ENCODE assay signal across 8 cellular contexts in the genomic region with DNA sequence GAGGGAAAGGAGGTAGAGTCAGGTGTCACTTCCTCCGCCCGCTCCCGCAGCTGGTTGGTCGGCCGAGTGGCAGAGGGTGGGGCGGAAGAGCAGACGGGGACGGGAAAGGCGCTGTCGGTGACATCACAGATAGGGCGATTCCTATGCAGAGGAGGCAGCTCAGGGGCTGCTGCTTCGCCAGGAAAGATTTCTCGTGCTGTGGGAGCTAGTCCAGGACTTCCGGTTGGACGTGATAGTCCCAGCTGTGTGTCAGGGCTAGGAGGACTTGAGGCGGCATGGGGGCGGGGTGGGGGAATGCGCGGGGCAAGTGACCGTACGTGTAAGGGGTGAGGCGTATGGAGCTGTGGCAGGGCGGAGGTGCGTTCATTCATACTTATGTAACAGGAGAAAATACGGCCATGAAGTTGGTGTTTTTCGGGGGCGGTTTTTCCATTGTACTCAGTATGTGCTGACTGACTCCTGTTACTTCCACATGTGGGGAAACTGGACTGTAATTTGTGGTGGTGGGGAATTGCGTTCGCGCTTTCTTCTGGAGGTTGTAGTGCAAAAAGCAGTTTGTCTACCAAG.
A peak's percentile ranks its signal among the peaks of the same experiment; 100 is the strongest.
DNase-seq lines count a peak whose midpoint lies in the region; ATAC-seq and TF ChIP-seq lines count a peak whose summit lies in the region.
"Not testable (repeated sequence)": the region's sequence is repeated elsewhere in the genome, so short reads cannot be mapped to it uniquely, and the experiment has no call there.

No MANE protein-coding gene starts in this region.

- intact Hi-C loops in A673 (cut with micrococcal nuclease; ENCODE audit: unreplicated experiment), result not testable (repeated sequence)

- TF ChIP-seq CTCF in A673 (conservative IDR thresholded peaks at IDR 0.05; ENCODE audit: low read depth, low read length); coronary artery (IDR thresholded peaks at IDR 0.05): not testable (repeated sequence)

- H3K27me3 ChIP-seq in A673 (replicated peaks; ENCODE audit: insufficient read depth, low read depth, low read length, poor library complexity); NT2/D1 (ENCODE audit: insufficient read depth, insufficient read length): not testable (repeated sequence)

- POLR2A ChIA-PET in A673 (lab: Charles Lee; ENCODE audit: low non-redundant PET), result not testable (repeated sequence)

- CTCF ChIA-PET in A673 (lab: Charles Lee); activated CD8-positive, alpha-beta memory T cell treated with anti-CD3 and anti-CD28 coated beads, Interleukin-2, amount 10 ng/mL, durations not matched to agents 7 days and 5 days (lab: Charles Lee): not testable (repeated sequence)

- ATAC-seq in GM18907 (IDR thresholded peaks at IDR 0.05; ENCODE audit: unreplicated experiment) (peak; percentile 77), HG03060 (IDR thresholded peaks at IDR 0.05; ENCODE audit: low read depth, unreplicated experiment) (peak; percentile 71)
- peak; percentile 86 for ATAC-seq in activated CD8-positive, alpha-beta memory T cell treated with anti-CD3 and anti-CD28 coated beads, Interleukin-2, amount 10 ng/mL, durations not matched to agents 7 days and 5 days

- H3K4me3 ChIP-seq in A673 (ENCODE audit: low read depth, low read length, poor library complexity, severe bottlenecking) (peak overlapping the region; percentile 27), NT2/D1 (ENCODE audit: insufficient read length, low read depth) (peak overlapping the region; percentile 12), coronary artery (peak overlapping the region; percentile 62)

- not testable (repeated sequence) for H3K36me3 Mint-ChIP-seq in activated CD8-positive, alpha-beta memory T cell treated with anti-CD3 and anti-CD28 coated beads, Interleukin-2, amount 10 ng/mL, durations not matched to agents 7 days and 5 days

- H3K36me3 ChIP-seq in A673 (ENCODE audit: insufficient read depth, low read length, poor library complexity, severe bottlenecking); NT2/D1 (ENCODE audit: insufficient read depth, insufficient read length, low read length): not testable (repeated sequence)

- not testable (repeated sequence) for H3K9me3 ChIP-seq in A673 (ENCODE audit: low read depth, low read length, poor library complexity, severe bottlenecking); NT2/D1 (ENCODE audit: insufficient read depth, low read length)

- not testable (repeated sequence) for BruUV-seq in A673 (replicated peaks; lab: Mats Ljungman, UMichigan)

- H3K9ac ChIP-seq in NT2/D1 (ENCODE audit: insufficient read length, low read depth), result not testable (repeated sequence)

- H3K27ac ChIP-seq in A673 (ENCODE audit: low read depth, low read length, poor library complexity, severe bottlenecking) (peak overlapping the region; percentile 82), coronary artery (peak overlapping the region; percentile 69 to 81)

- peak overlapping the region; percentile 93 for H3K27ac Mint-ChIP-seq in activated CD8-positive, alpha-beta memory T cell treated with anti-CD3 and anti-CD28 coated beads, Interleukin-2, amount 10 ng/mL, durations not matched to agents 7 days and 5 days

- DNase-seq in A673 (ENCODE audit: low spot score), result peak; percentile 67
- peak; percentile 54 for DNase-seq in NT2/D1 (ENCODE audit: low read depth, low spot score)
- peak; percentile 83 for DNase-seq in activated CD8-positive, alpha-beta memory T cell treated with anti-CD3 and anti-CD28 coated beads, Interleukin-2, amount 10 ng/mL, durations not matched to agents 7 days and 5 days
- DNase-seq in coronary artery (ENCODE audit: low spot score), result peak; percentile 76
- DNase-seq in inferior parietal cortex (ENCODE audit: extremely low spot score), result peak; percentile 61
- DNase-seq in retina, result peak; percentile 55

- H3K27me3 Mint-ChIP-seq in activated CD8-positive, alpha-beta memory T cell treated with anti-CD3 and anti-CD28 coated beads, Interleukin-2, amount 10 ng/mL, durations not matched to agents 7 days and 5 days, result not testable (repeated sequence)

- not testable (repeated sequence) for H3K9me3 Mint-ChIP-seq in activated CD8-positive, alpha-beta memory T cell treated with anti-CD3 and anti-CD28 coated beads, Interleukin-2, amount 10 ng/mL, durations not matched to agents 7 days and 5 days (ENCODE audit: low read depth)

- H3K4me1 Mint-ChIP-seq in activated CD8-positive, alpha-beta memory T cell treated with anti-CD3 and anti-CD28 coated beads, Interleukin-2, amount 10 ng/mL, durations not matched to agents 7 days and 5 days, result not testable (repeated sequence)

- H3K4me1 ChIP-seq in A673 (ENCODE audit: insufficient read depth, low read length, poor library complexity, severe bottlenecking); NT2/D1 (ENCODE audit: insufficient read depth, insufficient read length): not testable (repeated sequence)

- peak overlapping the region; percentile 76 for H3K4me3 Mint-ChIP-seq in activated CD8-positive, alpha-beta memory T cell treated with anti-CD3 and anti-CD28 coated beads, Interleukin-2, amount 10 ng/mL, durations not matched to agents 7 days and 5 days

Comparison
In these comparisons a context has a peak if more than half of its experiments do, and no peak if none do; other contexts are left out.
1. Peak in every context shown above with its lines: DNase-seq, ATAC-seq, H3K4me3 ChIP-seq and H3K27ac ChIP-seq.
2. H3K4me3 ChIP-seq: peak in every context shown above with its lines; median percentile 62 in coronary artery; 27 in A673; 12 in NT2/D1.